Comparison of ENCODE assay signal across 8 cellular contexts in the genomic region with DNA sequence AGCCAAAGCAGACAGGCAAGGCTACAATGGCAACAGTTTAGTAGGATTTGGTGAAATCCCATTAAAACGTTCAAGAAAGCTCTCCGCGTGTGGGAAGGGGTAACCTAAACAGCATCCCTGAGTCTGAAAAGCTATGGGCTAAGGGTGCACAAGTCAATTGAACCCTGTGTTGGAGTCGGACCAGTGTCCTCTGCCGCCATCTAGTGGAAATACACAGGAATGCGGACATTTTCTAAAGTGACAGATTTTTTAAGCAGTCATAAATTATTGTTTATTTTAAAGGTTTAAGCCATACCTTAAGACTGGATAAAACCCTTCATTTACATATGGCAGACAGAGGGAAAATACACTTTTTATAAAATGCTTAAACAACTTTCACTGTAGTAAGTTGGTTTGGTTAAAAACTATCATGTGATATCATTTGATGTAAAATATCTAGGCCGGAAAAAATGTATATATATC. TPM values are rescaled to one million over a fixed set of nuclear protein-coding genes. Genes with fewer than 3 reads are reported as not detected.
A peak's percentile ranks its signal among the peaks of the same experiment; 100 is the strongest.
DNase-seq lines count a peak whose midpoint lies in the region; ATAC-seq and TF ChIP-seq lines count a peak whose summit lies in the region.

No MANE protein-coding gene starts in this region.

- POLR2A ChIA-PET in MCF 10A (lab: Yijun Ruan, JAX) = no interaction called here

- TF ChIP-seq CTCF in MCF 10A (IDR thresholded peaks at IDR 0.05; ENCODE audit: unreplicated experiment) (peak; percentile 64), kidney epithelial cell (IDR thresholded peaks at IDR 0.05; ENCODE audit: insufficient read depth, low read length, poor library complexity, severe bottlenecking) (peak; percentile 83)

- intact Hi-C loops in MCF 10A (cut with micrococcal nuclease) = loop anchor here (1.0 to 5.0 kb wide), 3 partner anchors 24 to 368 kb away; no protein-coding TSS in a partner anchor

- DNase-seq in NCI-H2081 (lab: John Stamatoyannopoulos, UW) = peak; percentile 33 to 54
- no peak for DNase-seq in NCI-H2081 treated with DMSO at 0.1 percent for 48 hours (lab: John Stamatoyannopoulos, UW)
- DNase-seq in NCI-H146 (lab: John Stamatoyannopoulos, UW) = peak; percentile 52
- DNase-seq in UCSD-AML1 (lab: John Stamatoyannopoulos, UW; ENCODE audit: unreplicated experiment) = peak; percentile 19
- DNase-seq in MCF 10A (ENCODE audit: unreplicated experiment) = peak; percentile 77
- no peak for DNase-seq in kidney epithelial cell (ENCODE audit: low read depth)
- DNase-seq in stimulated activated CD4-positive, alpha-beta T cell treated with anti-CD3 and anti-CD28 coated beads, Interleukin-4, amount 100 ng/mL, for 1 hour = peak; percentile 24

- CTCF ChIA-PET in MCF 10A (lab: Yijun Ruan, JAX) = interaction anchor here (0.5 to 7.1 kb wide), 38 partner anchors 9 to 1562 kb away, joined by 3 to 64 read pairs (median 4); partner anchors contain the start of gene LSM14A

- no peak overlapping the region for H3K4me3 ChIP-seq in kidney epithelial cell (ENCODE audit: low read depth, low read length)

- H3K27me3 ChIP-seq in kidney epithelial cell (ENCODE audit: control insufficient read depth, insufficient read depth, low read length) = no peaks in the 10 kb centered on the region

- BruUV-seq in MCF 10A (replicated peaks; lab: Mats Ljungman, UMichigan) = no TSS peak

- no peaks in the 10 kb centered on the region for H3K4me1 Mint-ChIP-seq in MCF 10A (ENCODE audit: insufficient read depth, unreplicated experiment)

- no peaks in the 10 kb centered on the region for H3K9me3 Mint-ChIP-seq in MCF 10A (ENCODE audit: unreplicated experiment)

- H3K36me3 ChIP-seq in kidney epithelial cell (ENCODE audit: control insufficient read depth, insufficient read depth, low read length) = no peaks in the 10 kb centered on the region

- no peak overlapping the region for H3K4me3 Mint-ChIP-seq in MCF 10A (ENCODE audit: unreplicated experiment)

- no peak overlapping the region for H3K27ac Mint-ChIP-seq in MCF 10A (ENCODE audit: low read depth, unreplicated experiment)

- no peaks in the 10 kb centered on the region for H3K36me3 Mint-ChIP-seq in MCF 10A (ENCODE audit: insufficient read depth, unreplicated experiment)

- no peaks in the 10 kb centered on the region for H3K27me3 Mint-ChIP-seq in MCF 10A (ENCODE audit: insufficient read depth, unreplicated experiment)

- ATAC-seq in HG02798 (IDR thresholded peaks at IDR 0.05; ENCODE audit: poor library complexity, unreplicated experiment) = no peak

RNA-seq across cellular contexts. Expression of gene LSM14A, which starts 26.5 kb away (rescaled TPM):
- total RNA-seq in MCF 10A (2022) (93.7 and 100 TPM in 2 replicates), kidney epithelial cell (105 and 106 TPM in 2 replicates)

Comparison
In these comparisons a context has a peak if more than half of its experiments do, and no peak if none do; other contexts are left out.
1. DNase-seq: peak in NCI-H2081 (2 of 2), NCI-H146 (single experiment), UCSD-AML1 (single experiment), MCF 10A (single experiment) and stimulated activated CD4-positive, alpha-beta T cell treated with anti-CD3 and anti-CD28 coated beads, Interleukin-4, amount 100 ng/mL, for 1 hour (single experiment); none in NCI-H2081 treated with DMSO at 0.1 percent for 48 hours (single experiment) and kidney epithelial cell (single experiment).